Comparison of ENCODE assay signal across 35 cellular contexts in genomic region chr17:81203136-81203535, GRCh38. TPM values are rescaled to one million over a fixed set of nuclear protein-coding genes. Genes with fewer than 3 reads are reported as not detected.
"Had no signal": no experiment of that assay in that cellular context is flagged by ENCODE, and none has a peak within 500 bp of the region (broad histone marks: within the 10 kb centered on the region; RNA-seq: fewer than 3 reads in every experiment).

No MANE protein-coding gene starts in this region.

- H3K4me2 ChIP-seq: neural progenitor cell, smooth muscle cell had no signal

- H3K4me3 ChIP-seq: neural progenitor cell, ovary, psoas muscle, skin epidermis, smooth muscle cell, spleen, suprapubic skin, testis, tibial artery, transverse colon, upper lobe of right lung, uterus had no signal

- H3K9ac ChIP-seq: neural progenitor cell, parathyroid adenoma had no signal

- H3K4me1 ChIP-seq: neural progenitor cell, parathyroid adenoma, psoas muscle, suprapubic skin, transverse colon, uterus had no signal

- H3K9me3 Mint-ChIP-seq: naive thymus-derived CD4-positive, alpha-beta T cell; natural killer cell; nephron; neural progenitor cell; stimulated activated memory B cell treated with anti-CD40 and anti-IgM and Interleukin-4, amounts not matched to agents 10 μg/mL and 1 μg/mL and 100 μg/mL, for 72 hours; stimulated activated naive CD8-positive, alpha-beta T cell treated with anti-CD3 and anti-CD28 coated beads, Interleukin-15, amount 100 ng/mL, for 72 hours; type B pancreatic cell had no signal

- H3K27ac Mint-ChIP-seq: naive thymus-derived CD4-positive, alpha-beta T cell; natural killer cell; nephron; neural progenitor cell; progenitor cell of endocrine pancreas; stimulated activated memory B cell treated with anti-CD40 and anti-IgM and Interleukin-4, amounts not matched to agents 10 μg/mL and 1 μg/mL and 100 μg/mL, for 72 hours; stimulated activated naive CD8-positive, alpha-beta T cell treated with anti-CD3 and anti-CD28 coated beads, Interleukin-15, amount 100 ng/mL, for 72 hours; type B pancreatic cell had no signal

- H3K79me2 ChIP-seq: parathyroid adenoma had no signal

- H3K36me3 Mint-ChIP-seq: natural killer cell, type B pancreatic cell had no signal

- H3K4me3 Mint-ChIP-seq: naive thymus-derived CD4-positive, alpha-beta T cell; natural killer cell; nephron; neural progenitor cell; stimulated activated memory B cell treated with anti-CD40 and anti-IgM and Interleukin-4, amounts not matched to agents 10 μg/mL and 1 μg/mL and 100 μg/mL, for 72 hours; stimulated activated naive CD8-positive, alpha-beta T cell treated with anti-CD3 and anti-CD28 coated beads, Interleukin-15, amount 100 ng/mL, for 72 hours; type B pancreatic cell had no signal

- H3K27me3 Mint-ChIP-seq: naive thymus-derived CD4-positive, alpha-beta T cell; progenitor cell of endocrine pancreas; stimulated activated memory B cell treated with anti-CD40 and anti-IgM and Interleukin-4, amounts not matched to agents 10 μg/mL and 1 μg/mL and 100 μg/mL, for 72 hours; stimulated activated naive CD8-positive, alpha-beta T cell treated with anti-CD3 and anti-CD28 coated beads, Interleukin-15, amount 100 ng/mL, for 72 hours; type B pancreatic cell had no signal

- H2AFZ ChIP-seq: neural progenitor cell, parathyroid adenoma had no signal

- H3K9me3 ChIP-seq: neutrophil, ovary, psoas muscle, spleen, suprapubic skin, testis, tibial artery, transverse colon, upper lobe of right lung, uterus had no signal

- H3K27ac ChIP-seq: neural progenitor cell, neutrophil, ovary, parathyroid adenoma, psoas muscle, skin epidermis, spleen, suprapubic skin, testis, tibial artery, transverse colon, upper lobe of right lung, uterus had no signal

- H3K4me1 Mint-ChIP-seq: naive thymus-derived CD4-positive, alpha-beta T cell; natural killer cell; nephron had no signal

- DNase-seq: naive thymus-derived CD4-positive, alpha-beta T cell; natural killer cell; nucleus accumbens; ovary; psoas muscle; spleen; stimulated activated CD4-positive, alpha-beta T cell treated with anti-CD3 and anti-CD28 coated beads, Interleukin-12 subunit alpha, Interleukin-12 subunit beta, amount 100 ng/mL, for 4 hours; stimulated activated CD4-positive, alpha-beta T cell treated with anti-CD3 and anti-CD28 coated beads, Interleukin-1b, Interleukin-23, amount 100 ng/mL, for 48 hours; stimulated activated CD4-positive, alpha-beta T cell treated with anti-CD3 and anti-CD28 coated beads, Interleukin-4, amount 100 ng/mL, for 1 hour; stimulated activated CD4-positive, alpha-beta T cell treated with anti-CD3 and anti-CD28 coated beads, Interleukin-4, amount 100 ng/mL, for 4 hours; stimulated activated CD8-positive, alpha-beta memory T cell treated with anti-CD3 and anti-CD28 coated beads, Interleukin-4, amount 100 ng/mL, for 48 hours; stimulated activated naive CD4-positive, alpha-beta T cell; stimulated activated naive CD8-positive, alpha-beta T cell treated with anti-CD3 and anti-CD28 coated beads, Interleukin-15, amount 100 ng/mL, for 72 hours; stimulated activated naive CD8-positive, alpha-beta T cell treated with anti-CD3 and anti-CD28 coated beads, Interleukin-15, Interleukin-2, amounts not matched to agents 100 U/mL and 50 U/mL, for 24 hours; substantia nigra; testis; tibial artery; transverse colon; upper lobe of right lung; uterus had no signal

- H3K36me3 ChIP-seq: neural progenitor cell, ovary, transverse colon, uterus had no signal

- H3K27me3 ChIP-seq: neural progenitor cell, neutrophil, ovary, spleen, suprapubic skin, testis, tibial artery, transverse colon, upper lobe of right lung, uterus had no signal

RNA-seq across cellular contexts. Expression of gene PVALEF, which starts 37.8 kb away (rescaled TPM):
- total RNA-seq: naive thymus-derived CD4-positive, alpha-beta T cell; natural killer cell; omental fat pad; ovary; progenitor cell of endocrine pancreas; psoas muscle; renal cortical epithelial cell; right cardiac atrium; sciatic nerve; smooth muscle cell; spleen; suprapubic skin; testis; transverse colon; upper lobe of right lung; urinary bladder; uterus had no signal
